Comparison of ENCODE assay signal across 13 cellular contexts in the genomic region with DNA sequence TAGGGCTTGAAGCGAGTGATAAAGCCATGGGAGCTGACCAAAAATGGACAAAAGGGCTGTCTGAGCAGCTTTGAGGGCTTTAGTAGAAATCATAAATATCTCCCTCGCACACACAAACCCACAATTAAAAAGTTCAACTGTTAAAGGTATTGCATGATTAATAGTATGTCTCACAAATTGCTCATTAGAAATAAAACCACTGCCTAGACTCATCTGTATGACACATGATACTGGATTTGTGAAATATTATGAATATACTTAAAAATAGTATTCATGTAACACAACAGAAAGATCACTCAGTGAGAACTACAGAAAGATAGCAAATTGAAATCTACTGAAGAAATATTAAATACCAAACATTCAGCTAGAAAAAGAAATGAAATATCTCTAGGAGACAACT. TPM values are rescaled to one million over a fixed set of nuclear protein-coding genes. Genes with fewer than 3 reads are reported as not detected.
DNase-seq lines count a peak whose midpoint lies in the region; ATAC-seq and TF ChIP-seq lines count a peak whose summit lies in the region.
"Had no signal": no experiment of that assay in that cellular context is flagged by ENCODE, and none has a peak within 500 bp of the region (broad histone marks: within the 10 kb centered on the region; RNA-seq: fewer than 3 reads in every experiment).

No MANE protein-coding gene starts in this region.

- no peaks in the 10 kb centered on the region for H3K27me3 Mint-ChIP-seq in dendritic cell treated with granulocyte-macrophage colony-stimulating factor and Interleukin-4, amounts not matched to agents 40 ng/mL and 50 ng/mL, for 4 days

- no peaks in the 10 kb centered on the region for H3K36me3 ChIP-seq in skeletal muscle satellite cell (ENCODE audit: insufficient read depth, low read length)
- H3K36me3 ChIP-seq: SJSA1 had no signal

- H3K27me3 ChIP-seq in skeletal muscle satellite cell (ENCODE audit: control insufficient read depth, insufficient read depth, low read length) = no peaks in the 10 kb centered on the region
- H3K27me3 ChIP-seq: SJSA1 had no signal

- H3K36me3 Mint-ChIP-seq in dendritic cell treated with granulocyte-macrophage colony-stimulating factor and Interleukin-4, amounts not matched to agents 40 ng/mL and 50 ng/mL, for 4 days (ENCODE audit: low read depth) = no peaks in the 10 kb centered on the region

- POLR2A ChIA-PET in RWPE1 (lab: Yijun Ruan, JAX; ENCODE audit: low non-redundant PET) = no interaction called here

- peaks cover 21% of the 10 kb centered on the region for H3K4me1 Mint-ChIP-seq in dendritic cell treated with granulocyte-macrophage colony-stimulating factor and Interleukin-4, amounts not matched to agents 40 ng/mL and 50 ng/mL, for 4 days (ENCODE audit: low read depth)
- H3K4me1 Mint-ChIP-seq: H9 had no signal

- no peaks in the 10 kb centered on the region for H3K9me3 ChIP-seq in skeletal muscle satellite cell (replicated peaks; ENCODE audit: low read length)
- H3K9me3 ChIP-seq: SJSA1 had no signal

- H3K4me3 Mint-ChIP-seq in dendritic cell treated with granulocyte-macrophage colony-stimulating factor and Interleukin-4, amounts not matched to agents 40 ng/mL and 50 ng/mL, for 4 days = no peak overlapping the region
- H3K4me3 Mint-ChIP-seq: H9 had no signal

- CTCF ChIA-PET in RWPE1 (lab: Yijun Ruan, JAX) = interaction anchor here (0.6 kb wide), 2 partner anchors 112 to 1142 kb away, joined by 3 to 4 read pairs; no protein-coding TSS in a partner anchor

- H3K4me1 ChIP-seq in skeletal muscle satellite cell (ENCODE audit: control insufficient read depth, insufficient read depth, low read length) = peaks cover 12% of the 10 kb centered on the region
- H3K4me1 ChIP-seq: SJSA1 had no signal

- peak overlapping the region; percentile 28 for H3K27ac Mint-ChIP-seq in dendritic cell treated with granulocyte-macrophage colony-stimulating factor and Interleukin-4, amounts not matched to agents 40 ng/mL and 50 ng/mL, for 4 days
- H3K27ac Mint-ChIP-seq: H9 had no signal

- DNase-seq in HCEC 1CT = peak; percentile 82
- peak; percentile 26 for DNase-seq in RWPE1 (ENCODE audit: low spot score)
- no peak for DNase-seq in NCI-H82 (lab: John Stamatoyannopoulos, UW)
- no peak for DNase-seq in activated effector memory CD4-positive, alpha-beta T cell treated with anti-CD3 and anti-CD28 coated beads, Interleukin-2, amount 50 U/mL, for 16 hours
- DNase-seq: C1 segment of cervical spinal cord, H9, NCI-H1092 treated with DMSO at 0.1 percent for 48 hours, NCI-H1694, NCI-H446 treated with DMSO at 0.1 percent for 48 hours had no signal

- no peak overlapping the region for H3K27ac ChIP-seq in RWPE1
- H3K27ac ChIP-seq: SJSA1 had no signal

- H3K4me2 ChIP-seq in skeletal muscle satellite cell (ENCODE audit: low read length) = peak overlapping the region; percentile 19

- ATAC-seq in HG03108 (IDR thresholded peaks at IDR 0.05; ENCODE audit: unreplicated experiment) = no peak

- peak overlapping the region; percentile 5 for H3K9ac ChIP-seq in skeletal muscle satellite cell (ENCODE audit: low read depth, low read length)

- no peaks in the 10 kb centered on the region for H3K9me3 Mint-ChIP-seq in dendritic cell treated with granulocyte-macrophage colony-stimulating factor and Interleukin-4, amounts not matched to agents 40 ng/mL and 50 ng/mL, for 4 days
- H3K9me3 Mint-ChIP-seq: H9 had no signal

- intact Hi-C loops in dendritic cell treated with granulocyte-macrophage colony-stimulating factor and Interleukin-4, amounts not matched to agents 40 ng/mL and 50 ng/mL, for 4 days (cut with micrococcal nuclease) = no loop called here

- H3K4me3 ChIP-seq in skeletal muscle satellite cell (ENCODE audit: low read length) = no peak overlapping the region
- H3K4me3 ChIP-seq: SJSA1 had no signal

- TF ChIP-seq CTCF in RWPE1 (conservative IDR thresholded peaks at IDR 0.05; ENCODE audit: low read depth) = no peak

RNA-seq across cellular contexts. Expression of a gene that starts 11.9 kb away (rescaled TPM):
- 41.3 and 42.2 TPM in 2 replicates for total RNA-seq in skeletal muscle satellite cell (2012; rRNA removed)

Comparison
In these comparisons a context has a peak if more than half of its experiments do, and no peak if none do; other contexts are left out.
1. DNase-seq: peak in HCEC 1CT (single experiment) and RWPE1 (single experiment); none in NCI-H82 (single experiment) and activated effector memory CD4-positive, alpha-beta T cell treated with anti-CD3 and anti-CD28 coated beads, Interleukin-2, amount 50 U/mL, for 16 hours (single experiment).